In genomic region chr2:118774458-118775133, GRCh38 we compare ENCODE assay signal across 8 cellular contexts.
DNase-seq lines count a peak whose midpoint lies in the region; ATAC-seq and TF ChIP-seq lines count a peak whose summit lies in the region.

No MANE protein-coding gene starts in this region.

- ATAC-seq in GM23338 = peak; percentile 99

- H3K36me3 ChIP-seq in GM23338 (ENCODE audit: insufficient read depth) = no peaks in the 10 kb centered on the region

- H3K27ac Mint-ChIP-seq in GM23338 (no peak overlapping the region), nephron progenitor cell (no peak overlapping the region)
- no peak overlapping the region for H3K27ac Mint-ChIP-seq in T-helper 2 cell treated with Interferon-gamma antibody and Interleukin-4, amounts not matched to agents 5 μg/mL and 100 μg/mL, for 36 hours

- H3K4me3 Mint-ChIP-seq in GM23338 = peak overlapping the region; percentile 73
- peak overlapping the region; percentile 50 for H3K4me3 Mint-ChIP-seq in T-helper 2 cell treated with Interferon-gamma antibody and Interleukin-4, amounts not matched to agents 5 μg/mL and 100 μg/mL, for 36 hours
- H3K4me3 Mint-ChIP-seq in nephron progenitor cell = peak overlapping the region; percentile 73

- H3K4me1 ChIP-seq in GM23338 (ENCODE audit: insufficient read depth) = peaks cover 11% of the 10 kb centered on the region; the same call in 1 of the 2 replicates

- no peaks in the 10 kb centered on the region for H4K20me1 ChIP-seq in GM23338 (replicated peaks; ENCODE audit: insufficient read depth)

- H3K27me3 ChIP-seq in GM23338 (ENCODE audit: insufficient read depth) = peaks cover 46% of the 10 kb centered on the region

- H3K27ac ChIP-seq in GM23338 (ENCODE audit: low read depth) = no peak overlapping the region

- DNase-seq in AG08396 (ENCODE audit: low spot score) (peak; percentile 76), GM23338 (ENCODE audit: low spot score) (peak; percentile 91), fibroblast of mammary gland (ENCODE audit: low read depth) (peak; percentile 47), nephron progenitor cell (peak; percentile 88), GM19240 (ENCODE audit: insufficient read length, low spot score) (no peak), NK-92 (lab: John Stamatoyannopoulos, UW; ENCODE audit: unreplicated experiment) (no peak), NOMO-1 treated with DMSO at 0.1 percent for 48 hours (lab: John Stamatoyannopoulos, UW; ENCODE audit: unreplicated experiment) (no peak)
- DNase-seq in T-helper 2 cell treated with Interferon-gamma antibody and Interleukin-4, amounts not matched to agents 5 μg/mL and 100 μg/mL, for 36 hours (ENCODE audit: low spot score) = peak; percentile 6

- peaks cover 7% of the 10 kb centered on the region for H3K4me1 Mint-ChIP-seq in GM23338
- H3K4me1 Mint-ChIP-seq in T-helper 2 cell treated with Interferon-gamma antibody and Interleukin-4, amounts not matched to agents 5 μg/mL and 100 μg/mL, for 36 hours (ENCODE audit: low read depth) = no peaks in the 10 kb centered on the region
- H3K4me1 Mint-ChIP-seq in nephron progenitor cell = no peaks in the 10 kb centered on the region

- no peak for TF ChIP-seq CTCF in GM23338 (conservative IDR thresholded peaks at IDR 0.05; ENCODE audit: low read depth in 2 of 2)
- TF ChIP-seq CTCF in fibroblast of mammary gland (conservative IDR thresholded peaks at IDR 0.05; ENCODE audit: control insufficient read depth, insufficient read depth, low read depth, low read length) = no peak
- TF ChIP-seq CTCF in nephron progenitor cell (IDR thresholded peaks at IDR 0.05) = no peak

- no peaks in the 10 kb centered on the region for H3K79me2 ChIP-seq in GM23338 (replicated peaks; ENCODE audit: insufficient read depth)

- H3K36me3 Mint-ChIP-seq in GM23338 (ENCODE audit: low read depth) (no peaks in the 10 kb centered on the region), nephron progenitor cell (ENCODE audit: low read depth) (no peaks in the 10 kb centered on the region)
- H3K36me3 Mint-ChIP-seq in T-helper 2 cell treated with Interferon-gamma antibody and Interleukin-4, amounts not matched to agents 5 μg/mL and 100 μg/mL, for 36 hours (ENCODE audit: low read depth) = no peaks in the 10 kb centered on the region

- peak overlapping the region; percentile 89 for H3K4me2 ChIP-seq in GM23338

- H3F3A ChIP-seq in GM23338 (replicated peaks; ENCODE audit: low read depth) = no peaks in the 10 kb centered on the region

- peak overlapping the region; percentile 98 for H2AFZ ChIP-seq in GM23338

- peaks cover 4% of the 10 kb centered on the region; the same call in 1 of the 2 replicates for H3K9me2 ChIP-seq in GM23338 (ENCODE audit: insufficient read depth)

- H3K4me3 ChIP-seq in GM23338 = peak overlapping the region; percentile 64
- peak overlapping the region; percentile 57 for H3K4me3 ChIP-seq in fibroblast of mammary gland (ENCODE audit: control insufficient read depth, low read depth, low read length)

- H3K9me3 Mint-ChIP-seq in GM23338 (no peaks in the 10 kb centered on the region), nephron progenitor cell (peaks cover 3% of the 10 kb centered on the region)
- H3K9me3 Mint-ChIP-seq in T-helper 2 cell treated with Interferon-gamma antibody and Interleukin-4, amounts not matched to agents 5 μg/mL and 100 μg/mL, for 36 hours = no peaks in the 10 kb centered on the region

- H3K27me3 Mint-ChIP-seq in GM23338 (ENCODE audit: insufficient read depth, low read depth, poor library complexity) (peaks cover 23% of the 10 kb centered on the region), nephron progenitor cell (ENCODE audit: low read depth, poor library complexity) (peaks cover 58% of the 10 kb centered on the region)
- peaks cover 28% of the 10 kb centered on the region for H3K27me3 Mint-ChIP-seq in T-helper 2 cell treated with Interferon-gamma antibody and Interleukin-4, amounts not matched to agents 5 μg/mL and 100 μg/mL, for 36 hours (ENCODE audit: low read depth)

TF ChIP-seq in GM23338, 12 proteins besides CTCF, POLR2A, EP300 and RAD21 (continues in another document):
- TF ChIP-seq REST (IDR thresholded peaks at IDR 0.05; ENCODE audit: unreplicated experiment) (no peak), NANOG (IDR thresholded peaks at IDR 0.05; ENCODE audit: borderline replicate concordance) (no peak)
- TF ChIP-seq, protein P1, sequence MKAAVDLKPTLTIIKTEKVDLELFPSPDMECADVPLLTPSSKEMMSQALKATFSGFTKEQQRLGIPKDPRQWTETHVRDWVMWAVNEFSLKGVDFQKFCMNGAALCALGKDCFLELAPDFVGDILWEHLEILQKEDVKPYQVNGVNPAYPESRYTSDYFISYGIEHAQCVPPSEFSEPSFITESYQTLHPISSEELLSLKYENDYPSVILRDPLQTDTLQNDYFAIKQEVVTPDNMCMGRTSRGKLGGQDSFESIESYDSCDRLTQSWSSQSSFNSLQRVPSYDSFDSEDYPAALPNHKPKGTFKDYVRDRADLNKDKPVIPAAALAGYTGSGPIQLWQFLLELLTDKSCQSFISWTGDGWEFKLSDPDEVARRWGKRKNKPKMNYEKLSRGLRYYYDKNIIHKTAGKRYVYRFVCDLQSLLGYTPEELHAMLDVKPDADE (IDR thresholded peaks at IDR 0.05) = no peak

Comparison
In these comparisons a context has a peak if more than half of its experiments do, and no peak if none do; other contexts are left out.
1. DNase-seq: peak in AG08396 (single experiment), GM23338 (single experiment), T-helper 2 cell treated with Interferon-gamma antibody and Interleukin-4, amounts not matched to agents 5 μg/mL and 100 μg/mL, for 36 hours (single experiment), fibroblast of mammary gland (single experiment) and nephron progenitor cell (single experiment); none in GM19240 (single experiment), NK-92 (single experiment) and NOMO-1 treated with DMSO at 0.1 percent for 48 hours (single experiment).
2. Peak in every context shown above with its lines, with median percentiles within 50 percentile points of each other: H3K4me3 Mint-ChIP-seq.